17 cellular contexts compared by ENCODE assay signal in genomic region chr18:22914633-22915032, GRCh38. TPM values are rescaled to one million over a fixed set of nuclear protein-coding genes. Genes with fewer than 3 reads are reported as not detected.
A peak's percentile ranks its signal among the peaks of the same experiment; 100 is the strongest.
DNase-seq lines count a peak whose midpoint lies in the region; FAIRE-seq and TF ChIP-seq lines count a peak whose summit lies in the region.
"Had no signal": no experiment of that assay in that cellular context is flagged by ENCODE, and none has a peak within 500 bp of the region (broad histone marks: within the 10 kb centered on the region; RNA-seq: fewer than 3 reads in every experiment).

No MANE protein-coding gene starts in this region.

- TF ChIP-seq POLR2A in stomach (IDR thresholded peaks at IDR 0.05) = no peak

- H3K4me3 ChIP-seq in HUES48 (ENCODE audit: low read depth, low read length) (peak overlapping the region; percentile 49; the same call in 1 of the 2 replicates), bronchial epithelial cell (ENCODE audit: low read depth, low read length) (peak overlapping the region; percentile 46), stomach (peak overlapping the region; percentile 9 to 14 (median 10))
- H3K4me3 ChIP-seq: psoas muscle had no signal

- H3K36me3 ChIP-seq in HUES48 (ENCODE audit: control insufficient read depth, insufficient read depth, low read length) (no peaks in the 10 kb centered on the region), bronchial epithelial cell (ENCODE audit: control insufficient read depth, insufficient read depth, low read length) (peaks cover 4% of the 10 kb centered on the region), stomach (no peaks in the 10 kb centered on the region)

- H3K27me3 ChIP-seq in HUES48 (ENCODE audit: control insufficient read depth, insufficient read depth, low read length) (no peaks in the 10 kb centered on the region), bronchial epithelial cell (ENCODE audit: control insufficient read depth, insufficient read depth, low read length) (no peaks in the 10 kb centered on the region), stomach (no peaks in the 10 kb centered on the region)

- no peaks in the 10 kb centered on the region for H3K9me3 Mint-ChIP-seq in osteocyte (ENCODE audit: unreplicated experiment)
- H3K9me3 Mint-ChIP-seq: naive thymus-derived CD4-positive, alpha-beta T cell had no signal

- H3K4me3 Mint-ChIP-seq in osteocyte (ENCODE audit: unreplicated experiment) = no peak overlapping the region
- H3K4me3 Mint-ChIP-seq: activated CD8-positive, alpha-beta memory T cell treated with anti-CD3 and anti-CD28 coated beads, Interleukin-2, amount 10 ng/mL, durations not matched to agents 7 days and 5 days; naive thymus-derived CD4-positive, alpha-beta T cell had no signal

- no peaks in the 10 kb centered on the region for H3K27me3 Mint-ChIP-seq in osteocyte (ENCODE audit: unreplicated experiment)

- FAIRE-seq in bronchial epithelial cell (lab: Jason Lieb, UNC) = no peak

- no peaks in the 10 kb centered on the region for H3K9me3 ChIP-seq in HUES48 (ENCODE audit: control insufficient read depth, insufficient read depth, low read length)
- H3K9me3 ChIP-seq in stomach = no peaks in the 10 kb centered on the region
- H3K9me3 ChIP-seq: psoas muscle had no signal

- no peaks in the 10 kb centered on the region for H3K36me3 Mint-ChIP-seq in osteocyte (ENCODE audit: unreplicated experiment)
- H3K36me3 Mint-ChIP-seq: activated CD8-positive, alpha-beta memory T cell treated with anti-CD3 and anti-CD28 coated beads, Interleukin-2, amount 10 ng/mL, durations not matched to agents 7 days and 5 days had no signal

- peaks cover 54% of the 10 kb centered on the region for H3K4me1 ChIP-seq in HUES48 (ENCODE audit: control insufficient read depth, insufficient read depth, low read length)
- peaks cover 0 to 8% (median 5%) of the 10 kb centered on the region in 4 donors for H3K4me1 ChIP-seq in stomach
- H3K4me1 ChIP-seq: psoas muscle had no signal

- H3K27ac ChIP-seq in HUES48 (ENCODE audit: low read depth, low read length) (peak overlapping the region; percentile 73), stomach (peak overlapping the region in 4 of 5 donors; percentile 30 to 48 (median 40))
- H3K27ac ChIP-seq: psoas muscle had no signal

- DNase-seq in bronchial epithelial cell (ENCODE audit: low read depth) = peak; percentile 69
- DNase-seq in left kidney (ENCODE audit: low read depth, low spot score) = peak; percentile 57
- no peak for DNase-seq in stomach
- DNase-seq in retina = no peak
- no peak for DNase-seq in osteocyte (ENCODE audit: extremely low spot score, unreplicated experiment)
- no peak for DNase-seq in SKM-1 (lab: John Stamatoyannopoulos, UW; ENCODE audit: unreplicated experiment)
- DNase-seq: activated CD8-positive, alpha-beta memory T cell treated with anti-CD3 and anti-CD28 coated beads, Interleukin-2, amount 10 ng/mL, durations not matched to agents 7 days and 5 days; activated effector memory CD4-positive, alpha-beta T cell treated with anti-CD3 and anti-CD28 coated beads, Interleukin-2, amount 50 U/mL, for 16 hours; anterior cingulate cortex; MV-4-11; naive thymus-derived CD4-positive, alpha-beta T cell; NCI-H2107; NCI-H82; psoas muscle; RPMI8226; T-helper 1 cell had no signal

- WGBS in stomach, 5 donors = 30 to 55% (median 37%) methylated on average over 3 of the region's 3 CpGs

- intact Hi-C loops in stomach (cut with DNase I; ENCODE audit: low total_unique reads) = no loop called here

- TF ChIP-seq CTCF in bronchial epithelial cell (IDR thresholded peaks at IDR 0.05; ENCODE audit: insufficient read depth, low read length, severe bottlenecking) = no peak
- TF ChIP-seq CTCF in stomach (IDR thresholded peaks at IDR 0.05) = no peak
- TF ChIP-seq CTCF in osteocyte (IDR thresholded peaks at IDR 0.05) = no peak

- no peak overlapping the region for H3K9ac ChIP-seq in HUES48 (ENCODE audit: low read depth, low read length)

- no peaks in the 10 kb centered on the region for H3K4me1 Mint-ChIP-seq in osteocyte (ENCODE audit: unreplicated experiment)
- H3K4me1 Mint-ChIP-seq: activated CD8-positive, alpha-beta memory T cell treated with anti-CD3 and anti-CD28 coated beads, Interleukin-2, amount 10 ng/mL, durations not matched to agents 7 days and 5 days; naive thymus-derived CD4-positive, alpha-beta T cell had no signal

- H3K27ac Mint-ChIP-seq in osteocyte (ENCODE audit: unreplicated experiment) = no peak overlapping the region
- H3K27ac Mint-ChIP-seq: activated CD8-positive, alpha-beta memory T cell treated with anti-CD3 and anti-CD28 coated beads, Interleukin-2, amount 10 ng/mL, durations not matched to agents 7 days and 5 days; naive thymus-derived CD4-positive, alpha-beta T cell had no signal

- TF ChIP-seq EP300 in stomach (IDR thresholded peaks at IDR 0.05) = no peak

RNA-seq across cellular contexts. Expression of gene RBBP8, which starts 18.5 kb away (rescaled TPM):
- total RNA-seq in bronchial epithelial cell (72.9 and 80.6 TPM in 2 replicates), stomach (10 to 100 TPM in 4 of 5 donors, 1 to 10 TPM in 1; 6.4 to 54.0 (median 30.5) TPM), osteocyte (19.3 and 21.9 TPM in 2 replicates)
- 10 to 100 TPM; 26.3 to 34.0 (median 29.8) TPM for polyA plus RNA-seq in stomach

Comparison
In these comparisons a context has a peak if more than half of its experiments do, and no peak if none do; other contexts are left out.
1. DNase-seq: peak in bronchial epithelial cell (single experiment) and left kidney (single experiment); none in stomach (single experiment), retina (single experiment), osteocyte (single experiment) and SKM-1 (single experiment).
2. Peak in every context shown above with its lines, with median percentiles within 50 percentile points of each other: H3K4me3 ChIP-seq.